ENCODE assay signal across 12 cellular contexts in the genomic region with DNA sequence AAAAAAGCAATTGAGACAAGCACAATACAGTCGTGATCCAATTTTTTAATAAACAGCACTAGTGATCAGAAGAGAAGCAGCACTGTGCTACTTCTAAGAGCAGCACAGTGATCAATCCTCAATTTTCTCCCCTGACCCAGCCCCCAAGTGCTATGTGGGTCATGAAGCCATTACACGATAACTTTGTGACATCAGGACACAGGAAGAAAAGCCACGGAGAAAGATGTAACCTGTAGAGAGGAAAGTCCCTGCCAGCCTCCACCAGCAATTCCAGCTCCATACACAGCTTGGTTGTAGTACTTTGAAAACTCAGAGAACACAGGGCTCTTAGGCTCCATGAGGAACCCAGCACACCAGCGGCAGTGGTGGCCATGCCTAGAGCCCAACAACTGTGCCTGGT. TPM values are rescaled to one million over a fixed set of nuclear protein-coding genes. Genes with fewer than 3 reads are reported as not detected.
A peak's percentile ranks its signal among the peaks of the same experiment; 100 is the strongest.
DNase-seq lines count a peak whose midpoint lies in the region; ATAC-seq, FAIRE-seq and TF ChIP-seq lines count a peak whose summit lies in the region.
"Had no signal": no experiment of that assay in that cellular context is flagged by ENCODE, and none has a peak within 500 bp of the region (broad histone marks: within the 10 kb centered on the region; RNA-seq: fewer than 3 reads in every experiment).

No MANE protein-coding gene starts in this region.

- peak overlapping the region; percentile 57 for H3K27ac Mint-ChIP-seq in activated CD8-positive, alpha-beta T cell treated with anti-CD3 and anti-CD28 coated beads for 36 hours
- H3K27ac Mint-ChIP-seq in central memory CD8-positive, alpha-beta T cell (ENCODE audit: low read depth): peak overlapping the region; percentile 74
- peak overlapping the region in 1 of 8 donors; percentile 44 for H3K27ac Mint-ChIP-seq in CD8-positive, alpha-beta memory T cell

- CTCF ChIA-PET in activated CD8-positive, alpha-beta T cell treated with anti-CD3 and anti-CD28 coated beads for 36 hours (lab: Charles Lee): interaction anchor here (2.2 to 2.7 kb wide), 2 partner anchors 9 to 20 kb away, joined by 8 to 11 read pairs; no protein-coding TSS in a partner anchor
- CTCF ChIA-PET in CD8-positive, alpha-beta memory T cell (lab: Charles Lee): interaction anchor here (1.2 kb wide), 1 partner anchor 8 kb away, joined by 4 read pairs; no protein-coding TSS in a partner anchor

- peaks cover 14% of the 10 kb centered on the region for H3K4me1 ChIP-seq in CD8-positive, alpha-beta memory T cell (ENCODE audit: insufficient read depth, low read length)
- H3K4me1 ChIP-seq: BE2C, HAP-1 had no signal

- H3K4me3 ChIP-seq in CD8-positive, alpha-beta memory T cell (ENCODE audit: low read length): no peak overlapping the region
- H3K4me3 ChIP-seq: HAP-1 had no signal

- peak; percentile 71 for ATAC-seq in activated CD8-positive, alpha-beta T cell treated with anti-CD3 and anti-CD28 coated beads for 36 hours
- no peak for ATAC-seq in central memory CD8-positive, alpha-beta T cell (replicated peaks; ENCODE audit: extremely low read depth, poor library complexity, severe bottlenecking)
- ATAC-seq in stimulated activated naive CD8-positive, alpha-beta T cell treated with anti-CD3 and anti-CD28 coated beads, Interleukin-15, Interleukin-2, amounts not matched to agents 100 U/mL and 50 U/mL, for 24 hours: peak; percentile 19
- ATAC-seq in HG03097 (IDR thresholded peaks at IDR 0.05; ENCODE audit: low FRiP score, unreplicated experiment): no peak
- ATAC-seq: PC-3 had no signal

- TF ChIP-seq POLR2A in GM12891 (IDR thresholded peaks at IDR 0.05; ENCODE audit: low read depth, low read length): no peak

- no peak overlapping the region for H3K4me3 Mint-ChIP-seq in activated CD8-positive, alpha-beta T cell treated with anti-CD3 and anti-CD28 coated beads for 36 hours
- no peak overlapping the region for H3K4me3 Mint-ChIP-seq in central memory CD8-positive, alpha-beta T cell
- H3K4me3 Mint-ChIP-seq in CD8-positive, alpha-beta memory T cell: peak overlapping the region in 1 of 7 donors; percentile 5

- peaks cover 34% of the 10 kb centered on the region for H3K4me1 Mint-ChIP-seq in activated CD8-positive, alpha-beta T cell treated with anti-CD3 and anti-CD28 coated beads for 36 hours (ENCODE audit: low read depth)
- peaks cover 14% of the 10 kb centered on the region for H3K4me1 Mint-ChIP-seq in central memory CD8-positive, alpha-beta T cell
- peaks cover 9 to 22% (median 16%) of the 10 kb centered on the region in 3 donors for H3K4me1 Mint-ChIP-seq in CD8-positive, alpha-beta memory T cell

- H3K27ac ChIP-seq in CD8-positive, alpha-beta memory T cell (ENCODE audit: low read depth, low read length): no peak overlapping the region

- no peak for TF ChIP-seq CTCF in activated CD8-positive, alpha-beta T cell treated with anti-CD3 and anti-CD28 coated beads for 36 hours (IDR thresholded peaks at IDR 0.05)

- H3K27me3 Mint-ChIP-seq in activated CD8-positive, alpha-beta T cell treated with anti-CD3 and anti-CD28 coated beads for 36 hours: no peaks in the 10 kb centered on the region
- no peaks in the 10 kb centered on the region for H3K27me3 Mint-ChIP-seq in central memory CD8-positive, alpha-beta T cell
- no peaks in the 10 kb centered on the region for H3K27me3 Mint-ChIP-seq in CD8-positive, alpha-beta memory T cell

- no peaks in the 10 kb centered on the region for H3K9me3 ChIP-seq in CD8-positive, alpha-beta memory T cell (ENCODE audit: low read length)
- H3K9me3 ChIP-seq: BE2C, HAP-1 had no signal

- DNase-seq in GM12891 (ENCODE audit: insufficient read length, low spot score): no peak
- DNase-seq in activated CD8-positive, alpha-beta T cell treated with anti-CD3 and anti-CD28 coated beads for 36 hours: no peak
- DNase-seq in central memory CD8-positive, alpha-beta T cell (ENCODE audit: low spot score in 2 of 2): no peak
- DNase-seq in stimulated activated naive CD8-positive, alpha-beta T cell treated with anti-CD3 and anti-CD28 coated beads, Interleukin-15, Interleukin-2, amounts not matched to agents 100 U/mL and 50 U/mL, for 24 hours: no peak
- no peak for DNase-seq in KG1 (lab: John Stamatoyannopoulos, UW)
- DNase-seq in CD8-positive, alpha-beta memory T cell: no peak
- DNase-seq: BE2C, NCI-H2107, NCI-H226, PC-3 had no signal

- H3K27me3 ChIP-seq in CD8-positive, alpha-beta memory T cell (ENCODE audit: insufficient read depth, low read length, poor library complexity, severe bottlenecking): no peaks in the 10 kb centered on the region
- H3K27me3 ChIP-seq: BE2C had no signal

- no peaks in the 10 kb centered on the region for H3K9me3 Mint-ChIP-seq in activated CD8-positive, alpha-beta T cell treated with anti-CD3 and anti-CD28 coated beads for 36 hours
- H3K9me3 Mint-ChIP-seq in central memory CD8-positive, alpha-beta T cell: no peaks in the 10 kb centered on the region
- no peaks in the 10 kb centered on the region for H3K9me3 Mint-ChIP-seq in CD8-positive, alpha-beta memory T cell

- POLR2A ChIA-PET in activated CD8-positive, alpha-beta T cell treated with anti-CD3 and anti-CD28 coated beads for 36 hours (lab: Charles Lee): interaction anchor here (0.6 to 1.3 kb wide), 3 partner anchors 10 to 48 kb away, joined by 3 to 4 read pairs (median 3); no protein-coding TSS in a partner anchor
- POLR2A ChIA-PET in CD8-positive, alpha-beta memory T cell (lab: Charles Lee): no interaction called here

- FAIRE-seq in GM12891 (lab: Jason Lieb, UNC): peak; percentile 9

- intact Hi-C loops in activated CD8-positive, alpha-beta T cell treated with anti-CD3 and anti-CD28 coated beads for 36 hours (cut with micrococcal nuclease): no loop called here

- H3K36me3 ChIP-seq in CD8-positive, alpha-beta memory T cell (ENCODE audit: insufficient read depth, low read length): no peaks in the 10 kb centered on the region
- H3K36me3 ChIP-seq: BE2C, HAP-1 had no signal

- no peaks in the 10 kb centered on the region for H3K36me3 Mint-ChIP-seq in activated CD8-positive, alpha-beta T cell treated with anti-CD3 and anti-CD28 coated beads for 36 hours (ENCODE audit: low read depth)
- no peaks in the 10 kb centered on the region for H3K36me3 Mint-ChIP-seq in central memory CD8-positive, alpha-beta T cell (ENCODE audit: insufficient read depth)
- no peaks in the 10 kb centered on the region for H3K36me3 Mint-ChIP-seq in CD8-positive, alpha-beta memory T cell

TF ChIP-seq in GM12891, 5 proteins besides CTCF, POLR2A, EP300 and RAD21:
- TF ChIP-seq PAX5 (IDR thresholded peaks at IDR 0.05; ENCODE audit: insufficient read depth, low read length, severe bottlenecking): no peak
- no peak for TF ChIP-seq TAF1 (IDR thresholded peaks at IDR 0.05; ENCODE audit: low read depth, low read length)
- no peak for TF ChIP-seq POLR2AphosphoS5 (IDR thresholded peaks at IDR 0.05; ENCODE audit: low read depth, low read length)
- no peak for TF ChIP-seq POU2F2 (IDR thresholded peaks at IDR 0.05; ENCODE audit: low read depth, low read length)
- no peak for TF ChIP-seq SPI1 (IDR thresholded peaks at IDR 0.05; ENCODE audit: low read depth, low read length)

RNA-seq across cellular contexts. Expression of gene MYB, which starts 45.3 kb away (rescaled TPM):
- 18.5 TPM for polyA plus RNA-seq in GM12891 (2012; ENCODE audit: low read depth, missing spikeins)
- total RNA-seq in activated CD8-positive, alpha-beta T cell treated with anti-CD3 and anti-CD28 coated beads for 36 hours: 10 to 100 TPM; 50.9 to 53.6 TPM
- total RNA-seq in CD8-positive, alpha-beta memory T cell: 10 to 100 TPM; 42.3 to 44.2 TPM
- 1.3 TPM for polyA plus RNA-seq in CD8-positive, alpha-beta memory T cell

Comparison
In these comparisons a context has a peak if more than half of its experiments do, and no peak if none do; other contexts are left out.
1. ATAC-seq: peak in activated CD8-positive, alpha-beta T cell treated with anti-CD3 and anti-CD28 coated beads for 36 hours (single experiment) and stimulated activated naive CD8-positive, alpha-beta T cell treated with anti-CD3 and anti-CD28 coated beads, Interleukin-15, Interleukin-2, amounts not matched to agents 100 U/mL and 50 U/mL, for 24 hours (single experiment); none in central memory CD8-positive, alpha-beta T cell (single experiment) and HG03097 (single experiment).